In genomic region chr4:52317981-52318380, GRCh38 we compare ENCODE assay signal across 24 cellular contexts.
DNase-seq lines count a peak whose midpoint lies in the region; ATAC-seq, FAIRE-seq and TF ChIP-seq lines count a peak whose summit lies in the region.
"Had no signal": no experiment of that assay in that cellular context is flagged by ENCODE, and none has a peak within 500 bp of the region (broad histone marks: within the 10 kb centered on the region; RNA-seq: fewer than 3 reads in every experiment).

No MANE protein-coding gene starts in this region.

- H3K36me3 Mint-ChIP-seq in MCF 10A (ENCODE audit: insufficient read depth, unreplicated experiment) = no peaks in the 10 kb centered on the region
- H3K36me3 Mint-ChIP-seq in stimulated activated naive B cell treated with anti-CD40 and anti-IgM and Interleukin-4, amounts not matched to agents 10 μg/mL and 1 μg/mL and 100 μg/mL, for 72 hours = no peaks in the 10 kb centered on the region

- no TSS peak for BruUV-seq in MCF 10A (replicated peaks; lab: Mats Ljungman, UMichigan)

- H3K4me1 Mint-ChIP-seq in MCF 10A (ENCODE audit: insufficient read depth, unreplicated experiment) = peaks cover 5% of the 10 kb centered on the region
- no peaks in the 10 kb centered on the region for H3K4me1 Mint-ChIP-seq in stimulated activated naive B cell treated with anti-CD40 and anti-IgM and Interleukin-4, amounts not matched to agents 10 μg/mL and 1 μg/mL and 100 μg/mL, for 72 hours

- no peak overlapping the region for H3K4me3 Mint-ChIP-seq in MCF 10A (ENCODE audit: unreplicated experiment)
- H3K4me3 Mint-ChIP-seq in stimulated activated naive B cell treated with anti-CD40 and anti-IgM and Interleukin-4, amounts not matched to agents 10 μg/mL and 1 μg/mL and 100 μg/mL, for 72 hours = no peak overlapping the region

- intact Hi-C loops in MCF 10A (cut with micrococcal nuclease) (no loop called here), breast epithelium (cut with DNase I; ENCODE audit: low total_unique reads) (no loop called here)

- peak overlapping the region; percentile 35 for H3K9ac ChIP-seq in keratinocyte (ENCODE audit: control insufficient read depth, extremely low read depth, insufficient read depth, low read length)

- H3K27ac ChIP-seq in breast epithelium = no peak overlapping the region
- peak overlapping the region; percentile 73 for H3K27ac ChIP-seq in RWPE2 (ENCODE audit: poor library complexity, severe bottlenecking)
- H3K27ac ChIP-seq in keratinocyte (ENCODE audit: control insufficient read depth, insufficient read depth, low read length) = peak overlapping the region; percentile 68
- H3K27ac ChIP-seq: 22Rv1 had no signal

- no peaks in the 10 kb centered on the region for H3K79me2 ChIP-seq in keratinocyte (ENCODE audit: control insufficient read depth, insufficient read depth, low read length)

- H3K4me3 ChIP-seq in breast epithelium (no peak overlapping the region), RWPE2 (ENCODE audit: severe bottlenecking) (no peak overlapping the region), keratinocyte (ENCODE audit: control insufficient read depth in 2 of 3, extremely low read depth in 1 of 3, insufficient read depth in 2 of 3, low read depth in 1 of 3, low read length in 3 of 3) (peak overlapping the region in 1 of 3 experiments; percentile 54)

- dilution Hi-C loops in keratinocyte (cut with MboI; ENCODE audit: extremely low pct_ligation_motif_present, low sequenced_read_pairs) = no loop called here

- peak overlapping the region; percentile 28 for H2AFZ ChIP-seq in keratinocyte (ENCODE audit: control insufficient read depth, low read length)

- FAIRE-seq in keratinocyte (lab: Jason Lieb, UNC) = peak; percentile 90
- FAIRE-seq: HepG2 had no signal

- no peaks in the 10 kb centered on the region for H4K20me1 ChIP-seq in keratinocyte (ENCODE audit: control insufficient read depth, extremely low read depth, insufficient read depth, low read length)

- H3K36me3 ChIP-seq in breast epithelium = no peaks in the 10 kb centered on the region
- H3K36me3 ChIP-seq in RWPE2 (ENCODE audit: low read depth) = no peaks in the 10 kb centered on the region
- H3K36me3 ChIP-seq in keratinocyte (ENCODE audit: control insufficient read depth in 2 of 2, extremely low read depth in 1 of 2, insufficient read depth in 2 of 2, low read length in 2 of 2) = no peaks in the 10 kb centered on the region

- TF ChIP-seq CTCF in MCF 10A (IDR thresholded peaks at IDR 0.05; ENCODE audit: unreplicated experiment) (no peak), breast epithelium (IDR thresholded peaks at IDR 0.05) (no peak), RWPE2 (IDR thresholded peaks at IDR 0.05; ENCODE audit: poor library complexity, severe bottlenecking) (no peak), keratinocyte (optimal IDR thresholded peaks at IDR 0.05 in 1 of 3, IDR thresholded peaks at IDR 0.05 in 1 of 3, conservative IDR thresholded peaks at IDR 0.05 in 1 of 3; ENCODE audit: extremely low read depth in 1 of 3, insufficient read depth in 2 of 3, low read length in 3 of 3) (no peak)

- no peaks in the 10 kb centered on the region for H3K9me3 ChIP-seq in breast epithelium
- no peaks in the 10 kb centered on the region for H3K9me3 ChIP-seq in RWPE2 (ENCODE audit: severe bottlenecking)
- no peaks in the 10 kb centered on the region for H3K9me3 ChIP-seq in keratinocyte (ENCODE audit: control insufficient read depth, low read depth, low read length)

- H3K27me3 Mint-ChIP-seq in MCF 10A (ENCODE audit: insufficient read depth, unreplicated experiment) = no peaks in the 10 kb centered on the region
- H3K27me3 Mint-ChIP-seq in stimulated activated naive B cell treated with anti-CD40 and anti-IgM and Interleukin-4, amounts not matched to agents 10 μg/mL and 1 μg/mL and 100 μg/mL, for 72 hours = peaks cover 0 to 4% of the 10 kb centered on the region in 2 donors

- CTCF ChIA-PET in MCF 10A (lab: Yijun Ruan, JAX) = interaction anchor here (1.6 kb wide), 1 partner anchor 667 kb away, joined by 4 read pairs; no protein-coding TSS in a partner anchor

- H3K9me3 Mint-ChIP-seq in MCF 10A (ENCODE audit: unreplicated experiment) = no peaks in the 10 kb centered on the region
- H3K9me3 Mint-ChIP-seq in stimulated activated naive B cell treated with anti-CD40 and anti-IgM and Interleukin-4, amounts not matched to agents 10 μg/mL and 1 μg/mL and 100 μg/mL, for 72 hours = peaks cover 0 to 2% of the 10 kb centered on the region in 2 donors

- peak; percentile 98 for ATAC-seq in RWPE2 (ENCODE audit: low read depth)
- peak; percentile 57 to 69 for ATAC-seq in stimulated activated naive B cell treated with anti-CD40 and anti-IgM and Interleukin-4, amounts not matched to agents 10 μg/mL and 1 μg/mL and 100 μg/mL, for 72 hours (replicated peaks)
- ATAC-seq in HG03139 (IDR thresholded peaks at IDR 0.05; ENCODE audit: unreplicated experiment) = no peak
- ATAC-seq: HCT116, HepG2 had no signal

- H3K4me2 ChIP-seq in keratinocyte (ENCODE audit: control insufficient read depth, extremely low read depth, insufficient read depth, low read depth, low read length) = peak overlapping the region; percentile 62

- H3K4me1 ChIP-seq in breast epithelium (no peaks in the 10 kb centered on the region), RWPE2 (ENCODE audit: insufficient read depth, poor library complexity, severe bottlenecking) (peaks cover 20% of the 10 kb centered on the region), keratinocyte (ENCODE audit: control insufficient read depth, extremely low read depth, insufficient read depth, low read length) (peaks cover 23% of the 10 kb centered on the region)

- no peak overlapping the region for H3K27ac Mint-ChIP-seq in MCF 10A (ENCODE audit: low read depth, unreplicated experiment)
- no peak overlapping the region for H3K27ac Mint-ChIP-seq in stimulated activated naive B cell treated with anti-CD40 and anti-IgM and Interleukin-4, amounts not matched to agents 10 μg/mL and 1 μg/mL and 100 μg/mL, for 72 hours

- DNase-seq in MCF 10A (ENCODE audit: unreplicated experiment) (peak; percentile 36), breast epithelium (ENCODE audit: low spot score in 2 of 2) (no peak), RWPE2 (ENCODE audit: low spot score) (no peak), keratinocyte (ENCODE audit: low read depth, low spot score) (peak; percentile 82), NCI-H1930 (lab: John Stamatoyannopoulos, UW) (no peak), mucosa of gallbladder (ENCODE audit: low spot score) (no peak)
- no peak for DNase-seq in stimulated activated naive B cell treated with anti-CD40 and anti-IgM and Interleukin-4, amounts not matched to agents 10 μg/mL and 1 μg/mL and 100 μg/mL, for 72 hours
- DNase-seq: Calu3; DMS153; Karpas-422; NCI-H1092 treated with DMSO at 0.1 percent for 48 hours; NCI-H1436 treated with DMSO at 0.1 percent for 48 hours; NCI-H187 treated with DMSO at 0.1 percent for 48 hours; NCI-H2107; NCI-H446; NCI-H524 treated with DMSO at 0.1 percent for 48 hours; NCI-H82; NK-92 treated with Interleukin-12 subunit alpha and Interleukin-12 subunit beta, amount 100 ng/mL, for 24 hours; RPMI8226; SHP77 treated with DMSO at 0.1 percent for 48 hours had no signal

- H3K27me3 ChIP-seq in breast epithelium (no peaks in the 10 kb centered on the region), RWPE2 (ENCODE audit: insufficient read depth, poor library complexity, severe bottlenecking) (no peaks in the 10 kb centered on the region), keratinocyte (ENCODE audit: control insufficient read depth, extremely low read depth, insufficient read depth, low read length) (no peaks in the 10 kb centered on the region)

- no peaks in the 10 kb centered on the region for H3K9me1 ChIP-seq in keratinocyte (ENCODE audit: control insufficient read depth, extremely low read depth, insufficient read depth, low read length)

- TF ChIP-seq POLR2A in breast epithelium (IDR thresholded peaks at IDR 0.05) = no peak

- POLR2A ChIA-PET in MCF 10A (lab: Yijun Ruan, JAX) = interaction anchor here (0.6 to 1.7 kb wide), 2 partner anchors 19 to 30 kb away, joined by 3 to 4 read pairs; no protein-coding TSS in a partner anchor

Comparison
In these comparisons a context has a peak if more than half of its experiments do, and no peak if none do; other contexts are left out.
1. DNase-seq: peak in MCF 10A (single experiment) and keratinocyte (single experiment); none in breast epithelium (0 of 2), RWPE2 (single experiment), stimulated activated naive B cell treated with anti-CD40 and anti-IgM and Interleukin-4, amounts not matched to agents 10 μg/mL and 1 μg/mL and 100 μg/mL, for 72 hours (single experiment), NCI-H1930 (0 of 2) and mucosa of gallbladder (single experiment).
2. H3K27ac ChIP-seq: peak in RWPE2 (single experiment) and keratinocyte (single experiment); none in breast epithelium (0 of 2).